ENCODE assay signal across 22 cellular contexts in genomic region chr7:45187946-45188411, GRCh38. TPM values are rescaled to one million over a fixed set of nuclear protein-coding genes. Genes with fewer than 3 reads are reported as not detected.
DNase-seq lines count a peak whose midpoint lies in the region; ATAC-seq and TF ChIP-seq lines count a peak whose summit lies in the region.
"Had no signal": no experiment of that assay in that cellular context is flagged by ENCODE, and none has a peak within 500 bp of the region (broad histone marks: within the 10 kb centered on the region; RNA-seq: fewer than 3 reads in every experiment).

No MANE protein-coding gene starts in this region.

- POLR2A ChIA-PET in activated CD4-positive, alpha-beta memory T cell treated with anti-CD3 and anti-CD28 coated beads, Interleukin-2, amount 10 ng/mL, durations not matched to agents 7 days and 5 days (lab: Charles Lee) = no interaction called here
- POLR2A ChIA-PET in activated CD4-positive, alpha-beta memory T cell treated with anti-CD3 and anti-CD28 coated beads for 36 hours (lab: Charles Lee) = no interaction called here

- no peaks in the 10 kb centered on the region for H3K4me1 Mint-ChIP-seq in activated CD4-positive, alpha-beta memory T cell treated with anti-CD3 and anti-CD28 coated beads, Interleukin-2, amount 10 ng/mL, durations not matched to agents 7 days and 5 days
- peaks cover 5% of the 10 kb centered on the region for H3K4me1 Mint-ChIP-seq in activated CD4-positive, alpha-beta memory T cell treated with anti-CD3 and anti-CD28 coated beads for 36 hours (ENCODE audit: low read depth)
- peaks cover 7% of the 10 kb centered on the region for H3K4me1 Mint-ChIP-seq in stimulated activated naive CD8-positive, alpha-beta T cell treated with anti-CD3 and anti-CD28 coated beads, Interleukin-15, amount 100 ng/mL, for 72 hours
- H3K4me1 Mint-ChIP-seq in osteocyte (ENCODE audit: unreplicated experiment) = no peaks in the 10 kb centered on the region

- TF ChIP-seq CTCF in osteocyte (IDR thresholded peaks at IDR 0.05) = no peak

- H3K9me3 Mint-ChIP-seq in activated CD4-positive, alpha-beta memory T cell treated with anti-CD3 and anti-CD28 coated beads, Interleukin-2, amount 10 ng/mL, durations not matched to agents 7 days and 5 days = peaks cover 4% of the 10 kb centered on the region
- peaks cover 4% of the 10 kb centered on the region for H3K9me3 Mint-ChIP-seq in activated CD4-positive, alpha-beta memory T cell treated with anti-CD3 and anti-CD28 coated beads for 36 hours
- H3K9me3 Mint-ChIP-seq in stimulated activated naive CD8-positive, alpha-beta T cell treated with anti-CD3 and anti-CD28 coated beads, Interleukin-15, amount 100 ng/mL, for 72 hours = peaks cover 7 to 14% of the 10 kb centered on the region in 2 donors
- no peaks in the 10 kb centered on the region for H3K9me3 Mint-ChIP-seq in osteocyte (ENCODE audit: unreplicated experiment)

- ATAC-seq in stimulated activated naive CD8-positive, alpha-beta T cell treated with anti-CD3 and anti-CD28 coated beads, Interleukin-15, Interleukin-2, amounts not matched to agents 100 U/mL and 50 U/mL, for 24 hours = no peak
- no peak for ATAC-seq in stimulated activated naive CD8-positive, alpha-beta T cell treated with anti-CD3 and anti-CD28 coated beads, Interleukin-15, amount 100 ng/mL, for 72 hours
- no peak for ATAC-seq in GM19455 (IDR thresholded peaks at IDR 0.05; ENCODE audit: unreplicated experiment)

- intact Hi-C loops in activated CD4-positive, alpha-beta memory T cell treated with anti-CD3 and anti-CD28 coated beads for 36 hours (cut with micrococcal nuclease) = no loop called here

- H3K27ac Mint-ChIP-seq in activated CD4-positive, alpha-beta memory T cell treated with anti-CD3 and anti-CD28 coated beads, Interleukin-2, amount 10 ng/mL, durations not matched to agents 7 days and 5 days = no peak overlapping the region
- no peak overlapping the region for H3K27ac Mint-ChIP-seq in activated CD4-positive, alpha-beta memory T cell treated with anti-CD3 and anti-CD28 coated beads for 36 hours
- no peak overlapping the region for H3K27ac Mint-ChIP-seq in stimulated activated naive CD8-positive, alpha-beta T cell treated with anti-CD3 and anti-CD28 coated beads, Interleukin-15, amount 100 ng/mL, for 72 hours
- H3K27ac Mint-ChIP-seq in osteocyte (ENCODE audit: unreplicated experiment) = no peak overlapping the region

- peak; percentile 4 for DNase-seq in activated CD4-positive, alpha-beta memory T cell treated with anti-CD3 and anti-CD28 coated beads, Interleukin-2, amount 10 ng/mL, durations not matched to agents 7 days and 5 days
- no peak for DNase-seq in activated CD4-positive, alpha-beta memory T cell treated with anti-CD3 and anti-CD28 coated beads for 36 hours
- peak; percentile 0 for DNase-seq in stimulated activated naive CD8-positive, alpha-beta T cell treated with anti-CD3 and anti-CD28 coated beads, Interleukin-15, Interleukin-2, amounts not matched to agents 100 U/mL and 50 U/mL, for 24 hours
- no peak for DNase-seq in stimulated activated naive CD8-positive, alpha-beta T cell treated with anti-CD3 and anti-CD28 coated beads, Interleukin-15, amount 100 ng/mL, for 72 hours
- DNase-seq in osteocyte (ENCODE audit: extremely low spot score, unreplicated experiment) (peak; percentile 69), cerebellar cortex (ENCODE audit: low spot score) (no peak), NCI-H510A treated with DMSO at 0.1 percent for 48 hours (lab: John Stamatoyannopoulos, UW) (no peak)
- DNase-seq: 8988T, ACHN, Calu3, DMS79 treated with DMSO at 0.1 percent for 48 hours, NCI-H1092, NCI-H1417 treated with DMSO at 0.1 percent for 48 hours, NCI-H1694 treated with DMSO at 0.1 percent for 48 hours, NCI-H2081, NCI-H2227 treated with DMSO at 0.1 percent for 48 hours, NCI-H69, Right ventricle myocardium superior, RPMI8226 had no signal

- no peak overlapping the region for H3K4me3 Mint-ChIP-seq in activated CD4-positive, alpha-beta memory T cell treated with anti-CD3 and anti-CD28 coated beads, Interleukin-2, amount 10 ng/mL, durations not matched to agents 7 days and 5 days
- H3K4me3 Mint-ChIP-seq in activated CD4-positive, alpha-beta memory T cell treated with anti-CD3 and anti-CD28 coated beads for 36 hours = no peak overlapping the region
- no peak overlapping the region for H3K4me3 Mint-ChIP-seq in stimulated activated naive CD8-positive, alpha-beta T cell treated with anti-CD3 and anti-CD28 coated beads, Interleukin-15, amount 100 ng/mL, for 72 hours
- no peak overlapping the region for H3K4me3 Mint-ChIP-seq in osteocyte (ENCODE audit: unreplicated experiment)

- peaks cover 17% of the 10 kb centered on the region for H3K27me3 Mint-ChIP-seq in activated CD4-positive, alpha-beta memory T cell treated with anti-CD3 and anti-CD28 coated beads, Interleukin-2, amount 10 ng/mL, durations not matched to agents 7 days and 5 days
- peaks cover 20% of the 10 kb centered on the region for H3K27me3 Mint-ChIP-seq in activated CD4-positive, alpha-beta memory T cell treated with anti-CD3 and anti-CD28 coated beads for 36 hours
- H3K27me3 Mint-ChIP-seq in stimulated activated naive CD8-positive, alpha-beta T cell treated with anti-CD3 and anti-CD28 coated beads, Interleukin-15, amount 100 ng/mL, for 72 hours = peaks cover 32% of the 10 kb centered on the region
- peaks cover 26% of the 10 kb centered on the region for H3K27me3 Mint-ChIP-seq in osteocyte (ENCODE audit: unreplicated experiment)

- CTCF ChIA-PET in activated CD4-positive, alpha-beta memory T cell treated with anti-CD3 and anti-CD28 coated beads, Interleukin-2, amount 10 ng/mL, durations not matched to agents 7 days and 5 days (lab: Charles Lee) = no interaction called here
- CTCF ChIA-PET in activated CD4-positive, alpha-beta memory T cell treated with anti-CD3 and anti-CD28 coated beads for 36 hours (lab: Charles Lee) = no interaction called here

- peaks cover 4% of the 10 kb centered on the region for H3K36me3 Mint-ChIP-seq in activated CD4-positive, alpha-beta memory T cell treated with anti-CD3 and anti-CD28 coated beads, Interleukin-2, amount 10 ng/mL, durations not matched to agents 7 days and 5 days (ENCODE audit: low read depth)
- no peaks in the 10 kb centered on the region for H3K36me3 Mint-ChIP-seq in activated CD4-positive, alpha-beta memory T cell treated with anti-CD3 and anti-CD28 coated beads for 36 hours
- H3K36me3 Mint-ChIP-seq in osteocyte (ENCODE audit: unreplicated experiment) = no peaks in the 10 kb centered on the region

RNA-seq across cellular contexts. Expression of gene RAMP3, which starts 30.4 kb away (rescaled TPM):
- total RNA-seq in activated CD4-positive, alpha-beta memory T cell treated with anti-CD3 and anti-CD28 coated beads, Interleukin-2, amount 10 ng/mL, durations not matched to agents 7 days and 5 days = not detected
- total RNA-seq in activated CD4-positive, alpha-beta memory T cell treated with anti-CD3 and anti-CD28 coated beads for 36 hours = not detected
- not detected in 2 replicates for total RNA-seq in osteocyte
- total RNA-seq: Calu3, HT-29, NCI-H460 had no signal

Comparison
In these comparisons a context has a peak if more than half of its experiments do, and no peak if none do; other contexts are left out.
1. DNase-seq: peak in activated CD4-positive, alpha-beta memory T cell treated with anti-CD3 and anti-CD28 coated beads, Interleukin-2, amount 10 ng/mL, durations not matched to agents 7 days and 5 days (single experiment), stimulated activated naive CD8-positive, alpha-beta T cell treated with anti-CD3 and anti-CD28 coated beads, Interleukin-15, Interleukin-2, amounts not matched to agents 100 U/mL and 50 U/mL, for 24 hours (single experiment) and osteocyte (single experiment); none in activated CD4-positive, alpha-beta memory T cell treated with anti-CD3 and anti-CD28 coated beads for 36 hours (single experiment), stimulated activated naive CD8-positive, alpha-beta T cell treated with anti-CD3 and anti-CD28 coated beads, Interleukin-15, amount 100 ng/mL, for 72 hours (0 of 2), cerebellar cortex (single experiment) and NCI-H510A treated with DMSO at 0.1 percent for 48 hours (single experiment).